ENCODE assay signal across 22 cellular contexts in the genomic region with DNA sequence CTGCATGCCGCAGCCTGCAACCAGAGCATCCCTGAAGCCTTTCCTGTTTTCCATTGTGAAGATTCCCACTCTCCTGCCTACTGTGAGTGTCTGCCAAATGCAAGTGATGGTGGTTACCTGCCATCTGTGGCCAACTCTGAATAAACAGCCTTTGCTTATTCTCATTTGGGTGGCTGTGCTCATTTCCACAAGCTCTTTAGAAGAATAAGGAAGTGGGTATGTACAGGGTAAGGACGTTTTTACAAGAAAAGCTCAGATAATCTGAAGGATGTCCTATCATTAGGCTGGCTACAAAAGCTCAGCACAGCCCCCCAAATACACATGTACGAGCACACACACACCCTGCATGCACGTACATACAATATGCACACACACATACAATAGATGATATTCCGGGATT. TPM values are rescaled to one million over a fixed set of nuclear protein-coding genes. Genes with fewer than 3 reads are reported as not detected.
A peak's percentile ranks its signal among the peaks of the same experiment; 100 is the strongest.
DNase-seq lines count a peak whose midpoint lies in the region; ATAC-seq and TF ChIP-seq lines count a peak whose summit lies in the region.
"Had no signal": no experiment of that assay in that cellular context is flagged by ENCODE, and none has a peak within 500 bp of the region (broad histone marks: within the 10 kb centered on the region; RNA-seq: fewer than 3 reads in every experiment).

No MANE protein-coding gene starts in this region.

- no peak overlapping the region for H2BK120ac ChIP-seq in neuronal stem cell (ENCODE audit: low read depth, low read length)

- H3K79me2 ChIP-seq in OCI-LY3 (ENCODE audit: low read length), result no peaks in the 10 kb centered on the region

- H3K23ac ChIP-seq in neuronal stem cell (ENCODE audit: low read depth, low read length, poor library complexity), result no peak overlapping the region

- H2AFZ ChIP-seq in OCI-LY3 (ENCODE audit: low read depth, low read length) (no peak overlapping the region), neuronal stem cell (ENCODE audit: low read length) (peak overlapping the region; percentile 39)
- H2AFZ ChIP-seq: GM23248 had no signal

- no peak overlapping the region for H2BK5ac ChIP-seq in neuronal stem cell (ENCODE audit: low read length)

- H3K79me1 ChIP-seq in neuronal stem cell (ENCODE audit: low read depth, low read length), result no peaks in the 10 kb centered on the region

- H3K9ac ChIP-seq in OCI-LY3 (ENCODE audit: low read length) (no peak overlapping the region), neuronal stem cell (ENCODE audit: low read depth, low read length, poor library complexity) (no peak overlapping the region)
- H3K9ac ChIP-seq: BLaER1 treated with 17β-estradiol and CSF1 and Interleukin-3, amounts not matched to agents 10 nM and 100 nM; GM23248 had no signal

- H3K18ac ChIP-seq in neuronal stem cell (ENCODE audit: low read length), result no peak overlapping the region

- no peak overlapping the region for H2BK12ac ChIP-seq in neuronal stem cell (ENCODE audit: low read length)

- no peak overlapping the region for H3K4ac ChIP-seq in neuronal stem cell (ENCODE audit: low read length)

- peak overlapping the region; percentile 4; the same call in 1 of the 2 replicates for H3K27ac Mint-ChIP-seq in WTC11
- H3K27ac Mint-ChIP-seq: CD8-positive, alpha-beta T cell had no signal

- TF ChIP-seq CTCF in OCI-LY3 (IDR thresholded peaks at IDR 0.05; ENCODE audit: low read depth, low read length) (no peak), WTC11 (IDR thresholded peaks at IDR 0.05) (no peak)

- H3K27ac ChIP-seq in OCI-LY3 (ENCODE audit: low read length) (no peak overlapping the region), neuronal stem cell (replicated peaks; ENCODE audit: low read length) (no peak overlapping the region)
- H3K27ac ChIP-seq: BLaER1 treated with 17β-estradiol and CSF1 and Interleukin-3, amounts not matched to agents 10 nM and 100 nM; GM23248; SJSA1 had no signal

- CTCF ChIA-PET in WTC11 (lab: Charles Lee), result interaction anchor here (1.3 to 2.9 kb wide), 5 partner anchors 9 to 161 kb away, joined by 4 to 13 read pairs (median 6); no protein-coding TSS in a partner anchor

- H3K27me3 ChIP-seq in OCI-LY3 (ENCODE audit: low read depth, low read length) (peaks cover 7% of the 10 kb centered on the region; the same call in 1 of the 2 replicates), neuronal stem cell (ENCODE audit: control insufficient read depth in 3 of 3, insufficient read depth in 3 of 3, low read depth in 1 of 3, low read length in 3 of 3) (no peaks in the 10 kb centered on the region)
- H3K27me3 ChIP-seq: BLaER1 treated with 17β-estradiol and CSF1 and Interleukin-3, amounts not matched to agents 10 nM and 100 nM had no signal

- H3K4me3 ChIP-seq in OCI-LY3 (ENCODE audit: low read length), result no peak overlapping the region
- H3K4me3 ChIP-seq in neuronal stem cell (ENCODE audit: low read length in 2 of 2), result no peak overlapping the region
- H3K4me3 ChIP-seq: BLaER1 treated with 17β-estradiol and CSF1 and Interleukin-3, amounts not matched to agents 10 nM and 100 nM; GM23248; HAP-1; SJSA1 had no signal

- H4K20me1 ChIP-seq in OCI-LY3 (ENCODE audit: insufficient read depth, low read length), result no peaks in the 10 kb centered on the region
- H4K20me1 ChIP-seq: BLaER1 treated with 17β-estradiol and CSF1 and Interleukin-3, amounts not matched to agents 10 nM and 100 nM had no signal

- peak; percentile 32 to 61 for DNase-seq in NOMO-1 (lab: John Stamatoyannopoulos, UW; ENCODE audit: unreplicated experiment in 2 of 2)
- no peak for DNase-seq in NOMO-1 treated with dmso at 0.1 percent for 144 hours (lab: John Stamatoyannopoulos, UW; ENCODE audit: unreplicated experiment)
- no peak for DNase-seq in WTC11 (ENCODE audit: low spot score)
- DNase-seq in neuronal stem cell (ENCODE audit: low spot score), result no peak
- no peak for DNase-seq in NCI-H2081 (lab: John Stamatoyannopoulos, UW)
- no peak for DNase-seq in NCI-H187 (lab: John Stamatoyannopoulos, UW)
- DNase-seq: 8988T; Calu3; CD8-positive, alpha-beta T cell; DMS153; GM23248; NCI-H1048; NCI-H1417 treated with DMSO at 0.1 percent for 48 hours; NCI-H187 treated with DMSO at 0.1 percent for 48 hours; NCI-H510A; NK-92 treated with Interleukin-12 subunit alpha and Interleukin-12 subunit beta, amount 100 ng/mL, for 24 hours had no signal

- H3K4me3 Mint-ChIP-seq in WTC11, result no peak overlapping the region
- H3K4me3 Mint-ChIP-seq: CD8-positive, alpha-beta T cell had no signal

- H3K9me3 ChIP-seq in OCI-LY3 (ENCODE audit: insufficient read depth, low read length), result no peaks in the 10 kb centered on the region
- no peaks in the 10 kb centered on the region for H3K9me3 ChIP-seq in neuronal stem cell (replicated peaks in 1 of 2; ENCODE audit: control insufficient read depth in 2 of 2, insufficient read depth in 1 of 2, low read depth in 1 of 2, low read length in 2 of 2)
- H3K9me3 ChIP-seq: BLaER1 treated with 17β-estradiol and CSF1 and Interleukin-3, amounts not matched to agents 10 nM and 100 nM; HAP-1; SJSA1 had no signal

- no peaks in the 10 kb centered on the region for H3K36me3 ChIP-seq in OCI-LY3 (replicated peaks; ENCODE audit: low read depth, low read length)
- H3K36me3 ChIP-seq in neuronal stem cell (replicated peaks in 1 of 2; ENCODE audit: control insufficient read depth in 2 of 2, insufficient read depth in 2 of 2, low read length in 2 of 2), result no peaks in the 10 kb centered on the region
- H3K36me3 ChIP-seq: BLaER1 treated with 17β-estradiol and CSF1 and Interleukin-3, amounts not matched to agents 10 nM and 100 nM; HAP-1; SJSA1 had no signal

- WGBS in neuronal stem cell (ENCODE audit: extremely low coverage in 2 of 2, insufficient read length in 2 of 2, insufficient replicate concordance in 1 of 2), 2 donors, result no CpG with 5 or more reads among the region's 5 CpGs

- peaks cover 20% of the 10 kb centered on the region for H3K4me1 Mint-ChIP-seq in WTC11

- no peak overlapping the region for H2AK5ac ChIP-seq in neuronal stem cell (ENCODE audit: low read depth, low read length)

- H4K91ac ChIP-seq in neuronal stem cell (ENCODE audit: low read depth, low read length, poor library complexity), result no peak overlapping the region

- no peak overlapping the region for H2BK15ac ChIP-seq in neuronal stem cell (ENCODE audit: low read length)

- H3K14ac ChIP-seq in neuronal stem cell (ENCODE audit: low read length), result no peak overlapping the region

- H4K8ac ChIP-seq in neuronal stem cell (ENCODE audit: low read depth, low read length), result no peak overlapping the region

- H3K9me3 Mint-ChIP-seq in WTC11, result no peaks in the 10 kb centered on the region
- H3K9me3 Mint-ChIP-seq: CD8-positive, alpha-beta T cell had no signal

- peaks cover 7% of the 10 kb centered on the region for H3K4me1 ChIP-seq in OCI-LY3 (ENCODE audit: low read length)
- H3K4me1 ChIP-seq in neuronal stem cell (ENCODE audit: control insufficient read depth in 2 of 2, insufficient read depth in 1 of 2, low read depth in 1 of 2, low read length in 2 of 2), result no peaks in the 10 kb centered on the region
- H3K4me1 ChIP-seq: HAP-1, SJSA1 had no signal

- H3K27me3 Mint-ChIP-seq in WTC11 (ENCODE audit: low read depth), result no peaks in the 10 kb centered on the region; the same call in 1 of the 2 replicates

- POLR2A ChIA-PET in WTC11 (lab: Charles Lee), result no interaction called here

- H3K4me2 ChIP-seq in OCI-LY3 (ENCODE audit: low read length) (peak overlapping the region; percentile 24), neuronal stem cell (ENCODE audit: insufficient read depth, low read length, poor library complexity, severe bottlenecking) (no peak overlapping the region)

- H3K36me3 Mint-ChIP-seq in WTC11, result no peaks in the 10 kb centered on the region
- H3K36me3 Mint-ChIP-seq: CD8-positive, alpha-beta T cell had no signal

- ATAC-seq in WTC11 (no peak), HG02970 (IDR thresholded peaks at IDR 0.05; ENCODE audit: low FRiP score, unreplicated experiment) (no peak)
- ATAC-seq: CD8-positive, alpha-beta T cell had no signal

TF ChIP-seq in WTC11, 78 proteins besides CTCF, POLR2A, EP300 and RAD21 (continues in another document):
- no peak for TF ChIP-seq NFE2L1 (CRISPR knock-in tag; IDR thresholded peaks at IDR 0.05)
- TF ChIP-seq ATF3 (CRISPR knock-in tag; conservative IDR thresholded peaks at IDR 0.05), result no peak
- no peak for TF ChIP-seq MLX (CRISPR knock-in tag; IDR thresholded peaks at IDR 0.05)
- TF ChIP-seq TP53 (CRISPR knock-in tag; IDR thresholded peaks at IDR 0.05), result no peak
- no peak for TF ChIP-seq HMGA2 (CRISPR knock-in tag; IDR thresholded peaks at IDR 0.05)
- TF ChIP-seq ZBTB21 (CRISPR knock-in tag; IDR thresholded peaks at IDR 0.05; ENCODE audit: borderline replicate concordance), result no peak
- TF ChIP-seq ZNF219 (CRISPR knock-in tag; IDR thresholded peaks at IDR 0.05; ENCODE audit: borderline replicate concordance), result no peak
- TF ChIP-seq, protein P1, sequence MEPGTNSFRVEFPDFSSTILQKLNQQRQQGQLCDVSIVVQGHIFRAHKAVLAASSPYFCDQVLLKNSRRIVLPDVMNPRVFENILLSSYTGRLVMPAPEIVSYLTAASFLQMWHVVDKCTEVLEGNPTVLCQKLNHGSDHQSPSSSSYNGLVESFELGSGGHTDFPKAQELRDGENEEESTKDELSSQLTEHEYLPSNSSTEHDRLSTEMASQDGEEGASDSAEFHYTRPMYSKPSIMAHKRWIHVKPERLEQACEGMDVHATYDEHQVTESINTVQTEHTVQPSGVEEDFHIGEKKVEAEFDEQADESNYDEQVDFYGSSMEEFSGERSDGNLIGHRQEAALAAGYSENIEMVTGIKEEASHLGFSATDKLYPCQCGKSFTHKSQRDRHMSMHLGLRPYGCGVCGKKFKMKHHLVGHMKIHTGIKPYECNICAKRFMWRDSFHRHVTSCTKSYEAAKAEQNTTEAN (CRISPR knock-in tag; IDR thresholded peaks at IDR 0.05), result no peak

RNA-seq across cellular contexts. Expression of gene RNASE1, which starts 7.3 kb away (rescaled TPM):
- total RNA-seq in WTC11 (2021), result 3.4 to 6.2 TPM (median 4.7 TPM) in 3 replicates
- 0.78 TPM for polyA plus RNA-seq in neuronal stem cell (2013, experiment 1 of 2)
- 1.0 TPM for polyA plus RNA-seq in neuronal stem cell (2013, experiment 2 of 2)
- total RNA-seq: CD8-positive, alpha-beta T cell; GM23248; SJSA1 had no signal
- polyA plus RNA-seq: GM23248 had no signal

RNA-seq across cellular contexts. Expression of gene RNASE6, which starts 28.8 kb away (rescaled TPM):
- 0.18 to 0.37 TPM (median 0.18 TPM) in 3 replicates for total RNA-seq in WTC11 (2021)
- not detected for polyA plus RNA-seq in neuronal stem cell (2013, experiment 1 of 2)
- polyA plus RNA-seq in neuronal stem cell (2013, experiment 2 of 2), result not detected
- total RNA-seq: Calu3, G401, GM23248, SJSA1 had no signal
- polyA plus RNA-seq: GM23248 had no signal

RNA-seq across cellular contexts. Expression of gene EDDM3B, which starts 41.7 kb away (rescaled TPM):
- not detected in 3 replicates for total RNA-seq in WTC11 (2021)
- not detected for polyA plus RNA-seq in neuronal stem cell (2013, experiment 1 of 2)
- polyA plus RNA-seq in neuronal stem cell (2013, experiment 2 of 2), result not detected
- total RNA-seq: Calu3; CD8-positive, alpha-beta T cell; G401; GM23248; SJSA1 had no signal
- polyA plus RNA-seq: GM23248 had no signal

Comparison
In these comparisons a context has a peak if more than half of its experiments do, and no peak if none do; other contexts are left out.
1. DNase-seq: peak in NOMO-1 (2 of 2); none in NOMO-1 treated with dmso at 0.1 percent for 144 hours (single experiment), WTC11 (single experiment), neuronal stem cell (single experiment), NCI-H2081 (0 of 2) and NCI-H187 (0 of 2).